ENCODE assay signal across 14 cellular contexts in the genomic region with DNA sequence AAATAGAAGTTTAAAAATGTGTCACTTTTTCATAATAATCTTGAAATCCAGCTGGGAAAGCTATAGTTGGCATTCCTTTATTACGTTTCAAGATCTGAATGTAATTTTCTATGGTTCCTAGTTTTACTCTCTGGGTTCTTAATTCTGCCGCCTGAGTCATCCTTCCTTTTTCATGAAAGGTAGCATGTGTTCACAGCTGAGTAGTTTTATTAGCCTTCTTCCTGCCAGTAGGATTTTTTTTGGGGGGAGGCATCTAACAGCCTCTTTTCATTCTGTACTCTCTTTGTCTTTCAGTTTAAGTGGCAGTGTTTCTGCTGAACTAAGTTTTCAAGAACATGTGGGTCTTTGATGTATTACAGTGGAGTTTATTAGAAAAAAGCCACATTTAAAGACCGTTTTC. TPM values are rescaled to one million over a fixed set of nuclear protein-coding genes. Genes with fewer than 3 reads are reported as not detected.
DNase-seq lines count a peak whose midpoint lies in the region; ATAC-seq, FAIRE-seq and TF ChIP-seq lines count a peak whose summit lies in the region.
"Had no signal": no experiment of that assay in that cellular context is flagged by ENCODE, and none has a peak within 500 bp of the region (broad histone marks: within the 10 kb centered on the region; RNA-seq: fewer than 3 reads in every experiment).

No MANE protein-coding gene starts in this region.

- H4K91ac ChIP-seq in mesenchymal stem cell (ENCODE audit: low read length), result no peak overlapping the region

- FAIRE-seq in H54 (lab: Jason Lieb, UNC), result peak; percentile 64

- no peak overlapping the region for H2AK5ac ChIP-seq in mesenchymal stem cell (ENCODE audit: low read length, severe bottlenecking)

- H3K27ac ChIP-seq in mesenchymal stem cell (ENCODE audit: low read length, poor library complexity, severe bottlenecking), result peak overlapping the region; percentile 84
- H3K27ac ChIP-seq: esophagus squamous epithelium had no signal

- no peak overlapping the region for H3K4me3 ChIP-seq in mesenchymal stem cell (ENCODE audit: insufficient read depth in 1 of 2, low read depth in 1 of 2, low read length in 2 of 2)
- H3K4me3 ChIP-seq: esophagus squamous epithelium had no signal

- no peak overlapping the region for H3K14ac ChIP-seq in mesenchymal stem cell (ENCODE audit: low read length in 2 of 2)

- H3K18ac ChIP-seq in mesenchymal stem cell (ENCODE audit: low read depth in 1 of 2, low read length in 2 of 2), result no peak overlapping the region

- peak; percentile 30 for DNase-seq in CD1c-positive myeloid dendritic cell (ENCODE audit: extremely low spot score)
- DNase-seq in H54 (ENCODE audit: insufficient read length, low spot score), result no peak
- no peak for DNase-seq in activated CD8-positive, alpha-beta T cell treated with anti-CD3 and anti-CD28 coated beads, Interleukin-2, amount 10 ng/mL, durations not matched to agents 7 days and 5 days
- no peak for DNase-seq in mesenchymal stem cell
- no peak for DNase-seq in NCI-H446 treated with DMSO at 0.1 percent for 48 hours (lab: John Stamatoyannopoulos, UW)
- no peak for DNase-seq in NCI-H82 treated with DMSO at 0.1 percent for 48 hours (lab: John Stamatoyannopoulos, UW; ENCODE audit: unreplicated experiment)
- no peak for DNase-seq in GM03348 (ENCODE audit: low spot score)
- DNase-seq: esophagus squamous epithelium; NCI-H187; stimulated activated CD4-positive, alpha-beta T cell treated with anti-CD3 and anti-CD28 coated beads, Interleukin-12 subunit alpha, Interleukin-12 subunit beta, amount 100 ng/mL, for 4 hours had no signal

- H2AFZ ChIP-seq in mesenchymal stem cell (ENCODE audit: low read depth, low read length), result no peak overlapping the region

- WGBS in mesenchymal stem cell, result 62% methylated on average over 3 of the region's 3 CpGs

- H2BK12ac ChIP-seq in mesenchymal stem cell (ENCODE audit: low read length in 2 of 2), result no peak overlapping the region

- H2BK15ac ChIP-seq in mesenchymal stem cell (ENCODE audit: low read depth, poor library complexity, severe bottlenecking), result no peak overlapping the region

- H3K27me3 ChIP-seq in mesenchymal stem cell (ENCODE audit: control insufficient read depth in 1 of 2, insufficient read depth in 1 of 2, low read length in 2 of 2), result peaks cover 0 to 4% of the 10 kb centered on the region in 2 experiments
- H3K27me3 ChIP-seq: esophagus squamous epithelium had no signal

- no peaks in the 10 kb centered on the region for H3K36me3 ChIP-seq in mesenchymal stem cell (ENCODE audit: control insufficient read depth in 1 of 2, insufficient read depth in 2 of 2, low read depth in 1 of 2, low read length in 2 of 2)
- H3K36me3 ChIP-seq: esophagus squamous epithelium had no signal

- no peaks in the 10 kb centered on the region for H3K9me3 Mint-ChIP-seq in activated CD8-positive, alpha-beta T cell treated with anti-CD3 and anti-CD28 coated beads, Interleukin-2, amount 10 ng/mL, durations not matched to agents 7 days and 5 days (ENCODE audit: insufficient read depth)
- H3K9me3 Mint-ChIP-seq: WTC11 had no signal

- no peak overlapping the region for H3K23ac ChIP-seq in mesenchymal stem cell (ENCODE audit: low read length in 2 of 2)

- no peaks in the 10 kb centered on the region for H3K9me3 ChIP-seq in mesenchymal stem cell (ENCODE audit: control insufficient read depth, low read length)
- H3K9me3 ChIP-seq: esophagus squamous epithelium had no signal

- H4K8ac ChIP-seq in mesenchymal stem cell (ENCODE audit: low read length), result no peak overlapping the region

- CTCF ChIA-PET in activated CD8-positive, alpha-beta T cell treated with anti-CD3 and anti-CD28 coated beads, Interleukin-2, amount 10 ng/mL, durations not matched to agents 7 days and 5 days (lab: Charles Lee), result interaction anchor here (0.8 to 17.1 kb wide), 4 partner anchors 17 to 52 kb away, joined by 3 to 563 read pairs (median 12); partner anchors contain the start of gene MRPL17

- POLR2A ChIA-PET in activated CD8-positive, alpha-beta T cell treated with anti-CD3 and anti-CD28 coated beads, Interleukin-2, amount 10 ng/mL, durations not matched to agents 7 days and 5 days (lab: Charles Lee), result interaction anchor here (4.3 kb wide), 1 partner anchor 11 kb away, joined by 20 read pairs; no protein-coding TSS in a partner anchor

- no peak for ATAC-seq in activated CD8-positive, alpha-beta T cell treated with anti-CD3 and anti-CD28 coated beads, Interleukin-2, amount 10 ng/mL, durations not matched to agents 7 days and 5 days
- no peak for ATAC-seq in GM19324 (IDR thresholded peaks at IDR 0.05; ENCODE audit: low FRiP score, unreplicated experiment)
- ATAC-seq: WTC11 had no signal

- peak overlapping the region; percentile 57 for H2BK5ac ChIP-seq in mesenchymal stem cell (ENCODE audit: low read depth, low read length, poor library complexity, severe bottlenecking)

- peak overlapping the region; percentile 29 for H3K9ac ChIP-seq in mesenchymal stem cell (ENCODE audit: low read length)

- H2BK120ac ChIP-seq in mesenchymal stem cell (ENCODE audit: low read depth, low read length), result no peak overlapping the region

- no peak overlapping the region for H3K4me3 Mint-ChIP-seq in activated CD8-positive, alpha-beta T cell treated with anti-CD3 and anti-CD28 coated beads, Interleukin-2, amount 10 ng/mL, durations not matched to agents 7 days and 5 days
- H3K4me3 Mint-ChIP-seq: WTC11 had no signal

- no peaks in the 10 kb centered on the region for H3K27me3 Mint-ChIP-seq in activated CD8-positive, alpha-beta T cell treated with anti-CD3 and anti-CD28 coated beads, Interleukin-2, amount 10 ng/mL, durations not matched to agents 7 days and 5 days (ENCODE audit: low read depth)

- peaks cover 65% of the 10 kb centered on the region for H3K36me3 Mint-ChIP-seq in activated CD8-positive, alpha-beta T cell treated with anti-CD3 and anti-CD28 coated beads, Interleukin-2, amount 10 ng/mL, durations not matched to agents 7 days and 5 days (ENCODE audit: low read depth)
- H3K36me3 Mint-ChIP-seq: WTC11 had no signal

- H3K4me2 ChIP-seq in mesenchymal stem cell (ENCODE audit: low read length, poor library complexity, severe bottlenecking), result peak overlapping the region; percentile 16

- H3K27ac Mint-ChIP-seq in activated CD8-positive, alpha-beta T cell treated with anti-CD3 and anti-CD28 coated beads, Interleukin-2, amount 10 ng/mL, durations not matched to agents 7 days and 5 days, result peak overlapping the region; percentile 10
- H3K27ac Mint-ChIP-seq: WTC11 had no signal

- TF ChIP-seq POLR2A in H54 (IDR thresholded peaks at IDR 0.05; ENCODE audit: low read depth, low read length), result no peak

- H3K4me1 Mint-ChIP-seq in activated CD8-positive, alpha-beta T cell treated with anti-CD3 and anti-CD28 coated beads, Interleukin-2, amount 10 ng/mL, durations not matched to agents 7 days and 5 days (ENCODE audit: low read depth), result peaks cover 82% of the 10 kb centered on the region
- H3K4me1 Mint-ChIP-seq: WTC11 had no signal

- H3K4me1 ChIP-seq in mesenchymal stem cell (ENCODE audit: control insufficient read depth, insufficient read depth, low read depth, low read length), result no peaks in the 10 kb centered on the region
- H3K4me1 ChIP-seq: esophagus squamous epithelium had no signal

- no peak overlapping the region for H3K4ac ChIP-seq in mesenchymal stem cell (ENCODE audit: low read depth in 1 of 2, low read length in 2 of 2)

- no peaks in the 10 kb centered on the region for H3K79me1 ChIP-seq in mesenchymal stem cell (replicated peaks; ENCODE audit: low read length, poor library complexity, severe bottlenecking)

RNA-seq across cellular contexts. Expression of gene OR2AG2, which starts 36.5 kb away (rescaled TPM):
- under 1 TPM; 0.08 to 0.23 TPM for total RNA-seq in activated CD8-positive, alpha-beta T cell treated with anti-CD3 and anti-CD28 coated beads, Interleukin-2, amount 10 ng/mL, durations not matched to agents 7 days and 5 days
- 0.11 TPM for polyA plus RNA-seq in mesenchymal stem cell (2013, experiment 1 of 2)
- 0.03 TPM for polyA plus RNA-seq in mesenchymal stem cell (2013, experiment 2 of 2)
- total RNA-seq: G401 had no signal

RNA-seq across cellular contexts. Expression of gene OR2AG1, which starts 47.5 kb away (rescaled TPM):
- total RNA-seq in activated CD8-positive, alpha-beta T cell treated with anti-CD3 and anti-CD28 coated beads, Interleukin-2, amount 10 ng/mL, durations not matched to agents 7 days and 5 days, result not detected
- not detected for polyA plus RNA-seq in mesenchymal stem cell (2013, experiment 1 of 2)
- polyA plus RNA-seq in mesenchymal stem cell (2013, experiment 2 of 2), result not detected
- total RNA-seq: esophagus squamous epithelium, G401, lung microvascular endothelial cell, WTC11 had no signal

RNA-seq across cellular contexts. Expression of gene MRPL17, which starts 52.2 kb away (rescaled TPM):
- total RNA-seq in activated CD8-positive, alpha-beta T cell treated with anti-CD3 and anti-CD28 coated beads, Interleukin-2, amount 10 ng/mL, durations not matched to agents 7 days and 5 days, result 10 to 100 TPM; 60.6 to 69.2 TPM
- polyA plus RNA-seq in mesenchymal stem cell (2013, experiment 1 of 2), result 92.8 TPM
- 88.9 TPM for polyA plus RNA-seq in mesenchymal stem cell (2013, experiment 2 of 2)
